Comparison of ENCODE assay signal across 27 cellular contexts in genomic region chr6:40098774-40099173, GRCh38.
"Had no signal": no experiment of that assay in that cellular context is flagged by ENCODE, and none has a peak within 500 bp of the region (broad histone marks: within the 10 kb centered on the region; RNA-seq: fewer than 3 reads in every experiment).

No MANE protein-coding gene starts in this region.

- H3K9me3 ChIP-seq: suprapubic skin, testis, thoracic aorta, thyroid gland, tibial artery, transverse colon, upper lobe of left lung, upper lobe of right lung, uterus, vagina had no signal

- H3K27me3 ChIP-seq: stomach, suprapubic skin, testis, thyroid gland, tibial artery, tibial nerve, transverse colon, upper lobe of left lung, upper lobe of right lung, uterus, vagina had no signal

- H3K4me3 ChIP-seq: stomach, suprapubic skin, testis, thoracic aorta, thyroid gland, tibial artery, tibial nerve, transverse colon, upper lobe of left lung, upper lobe of right lung, uterus, vagina had no signal

- ATAC-seq: stimulated activated effector memory CD8-positive, alpha-beta T cell treated with anti-CD3 and anti-CD28 coated beads, Interleukin-12 subunit alpha, Interleukin-12 subunit beta, amount 100 ng/mL, for 72 hours; stimulated activated memory B cell treated with anti-CD40 and anti-IgM and Interleukin-4, amounts not matched to agents 10 μg/mL and 1 μg/mL and 100 μg/mL, for 72 hours; stimulated activated naive B cell treated with anti-CD40 and anti-IgM and Interleukin-4, amounts not matched to agents 10 μg/mL and 1 μg/mL and 100 μg/mL, for 72 hours; stimulated activated naive CD8-positive, alpha-beta T cell treated with anti-CD3 and anti-CD28 coated beads, Interleukin-15, amount 100 ng/mL, for 72 hours; stimulated activated naive CD8-positive, alpha-beta T cell treated with anti-CD3 and anti-CD28 coated beads, Interleukin-15, Interleukin-2, amounts not matched to agents 100 U/mL and 50 U/mL, for 24 hours; upper lobe of right lung had no signal

- H3K4me1 ChIP-seq: stomach, suprapubic skin, testis, thyroid gland, tibial artery, tibial nerve, transverse colon, upper lobe of left lung, upper lobe of right lung, uterus, vagina had no signal

- H3K27ac ChIP-seq: stomach, suprapubic skin, testis, thoracic aorta, thyroid gland, tibial artery, tibial nerve, transverse colon, upper lobe of left lung, upper lobe of right lung, uterus, vagina had no signal

- FAIRE-seq: urothelium cell line had no signal

- H3K36me3 ChIP-seq: stomach, suprapubic skin, thoracic aorta, thyroid gland, tibial artery, tibial nerve, transverse colon, upper lobe of left lung, upper lobe of right lung, uterus, vagina had no signal

- DNase-seq: stimulated activated CD4-positive, alpha-beta T cell treated with anti-CD3 and anti-CD28 coated beads, Interleukin-2, amount 100 ng/mL, for 48 hours; stimulated activated CD4-positive, alpha-beta T cell treated with anti-CD3 and anti-CD28 coated beads, Interleukin-4, amount 100 ng/mL, for 1 hour; stimulated activated CD4-positive, alpha-beta T cell treated with anti-CD3 and anti-CD28 coated beads, Interleukin-4, amount 100 ng/mL, for 24 hours; stimulated activated CD4-positive, alpha-beta T cell treated with anti-CD3 and anti-CD28 coated beads, Interleukin-4, amount 100 ng/mL, for 4 hours; stimulated activated CD8-positive, alpha-beta memory T cell treated with anti-CD3 and anti-CD28 coated beads, Interleukin-4, amount 100 ng/mL, for 48 hours; stimulated activated naive B cell treated with anti-CD40 and anti-IgM and Interleukin-4, amounts not matched to agents 10 μg/mL and 1 μg/mL and 100 μg/mL, for 72 hours; stimulated activated naive CD4-positive, alpha-beta T cell; stimulated activated naive CD4-positive, alpha-beta T cell treated with Interleukin-2 at 50 U/mL for 16 hours; stimulated activated naive CD8-positive, alpha-beta T cell treated with anti-CD3 and anti-CD28 coated beads, Interleukin-15, amount 100 ng/mL, for 72 hours; stimulated activated naive CD8-positive, alpha-beta T cell treated with anti-CD3 and anti-CD28 coated beads, Interleukin-15, Interleukin-2, amounts not matched to agents 100 U/mL and 50 U/mL, for 24 hours; stomach; substantia nigra; testis; thyroid gland; tibial artery; transverse colon; trophoblast cell; upper lobe of left lung; upper lobe of right lung; uterus had no signal
